Comparison of ENCODE assay signal across 9 cellular contexts in genomic region chr1:59061876-59062275, GRCh38.
DNase-seq lines count a peak whose midpoint lies in the region; ATAC-seq, FAIRE-seq and TF ChIP-seq lines count a peak whose summit lies in the region.
"Had no signal": no experiment of that assay in that cellular context is flagged by ENCODE, and none has a peak within 500 bp of the region (broad histone marks: within the 10 kb centered on the region; RNA-seq: fewer than 3 reads in every experiment).

No MANE protein-coding gene starts in this region.

- H3K9me3 ChIP-seq in adrenal gland (replicated peaks in 1 of 3) = no peaks in the 10 kb centered on the region
- no peaks in the 10 kb centered on the region for H3K9me3 ChIP-seq in right atrium auricular region
- no peaks in the 10 kb centered on the region for H3K9me3 ChIP-seq in skeletal muscle tissue (ENCODE audit: control insufficient read depth in 3 of 3, low read length in 3 of 3)

- intact Hi-C loops in adrenal gland (cut with DNase I) = no loop called here

- H3K36me3 ChIP-seq in adrenal gland (replicated peaks in 1 of 2) = no peaks in the 10 kb centered on the region
- H3K36me3 ChIP-seq in right atrium auricular region = no peaks in the 10 kb centered on the region
- H3K36me3 ChIP-seq in skeletal muscle tissue (ENCODE audit: control insufficient read depth in 3 of 3, insufficient read depth in 3 of 3, low read length in 3 of 3) = no peaks in the 10 kb centered on the region

- 57 to 70% (median 59%) methylated on average over 2 of the region's 2 CpGs for WGBS in adrenal gland, 4 donors

- H3K4me1 Mint-ChIP-seq in activated T-helper 17 cell treated with anti-CD3 and anti-CD28 coated beads, Interleukin-2, amount 50 U/mL, for 72 hours = peaks cover 4% of the 10 kb centered on the region

- peak overlapping the region in 1 of 4 donors; percentile 45 for H3K4me3 ChIP-seq in adrenal gland
- peak overlapping the region; percentile 4 to 35 for H3K4me3 ChIP-seq in right atrium auricular region
- peak overlapping the region; percentile 18 to 66 (median 59) for H3K4me3 ChIP-seq in skeletal muscle tissue (ENCODE audit: low read length in 3 of 3)

- H3K27ac ChIP-seq in adrenal gland = peak overlapping the region in 3 of 5 donors; percentile 18 to 81 (median 73)
- H3K27ac ChIP-seq in right atrium auricular region = peak overlapping the region; percentile 74 to 76
- H3K27ac ChIP-seq in skeletal muscle tissue (ENCODE audit: low read depth, low read length) = peak overlapping the region; percentile 62

- H3K4me1 ChIP-seq in adrenal gland (replicated peaks in 1 of 2) (peaks cover 0 to 31% of the 10 kb centered on the region in 2 donors), right atrium auricular region (peaks cover 0 to 32% of the 10 kb centered on the region in 2 donors), skeletal muscle tissue (ENCODE audit: control insufficient read depth in 3 of 3, insufficient read depth in 3 of 3, low read length in 3 of 3) (peaks cover 4 to 9% (median 7%) of the 10 kb centered on the region in 3 donors)

- ATAC-seq in activated T-helper 17 cell treated with anti-CD3 and anti-CD28 coated beads, Interleukin-2, amount 50 U/mL, for 72 hours (replicated peaks) = no peak
- ATAC-seq in HG02642 (IDR thresholded peaks at IDR 0.05; ENCODE audit: poor library complexity, unreplicated experiment) = no peak

- H3K36me3 Mint-ChIP-seq in activated T-helper 17 cell treated with anti-CD3 and anti-CD28 coated beads, Interleukin-2, amount 50 U/mL, for 72 hours (ENCODE audit: low read depth) = no peaks in the 10 kb centered on the region

- peak; percentile 43 to 60 for TF ChIP-seq POLR2A in adrenal gland (IDR thresholded peaks at IDR 0.05)

- DNase-seq in GM18507 (ENCODE audit: extremely low spot score, insufficient read length, low read depth) (no peak), adrenal gland (peak; percentile 33 to 79 (median 62)), right atrium auricular region (ENCODE audit: low spot score) (peak; percentile 89), iPS-NIHi7 (ENCODE audit: extremely low spot score) (no peak), 8988T (no peak)

- no peak for TF ChIP-seq CTCF in adrenal gland (IDR thresholded peaks at IDR 0.05)
- TF ChIP-seq CTCF in right atrium auricular region (IDR thresholded peaks at IDR 0.05) = no peak

- H3K27me3 Mint-ChIP-seq in activated T-helper 17 cell treated with anti-CD3 and anti-CD28 coated beads, Interleukin-2, amount 50 U/mL, for 72 hours = no peaks in the 10 kb centered on the region

- no peak overlapping the region for H3K27ac Mint-ChIP-seq in activated T-helper 17 cell treated with anti-CD3 and anti-CD28 coated beads, Interleukin-2, amount 50 U/mL, for 72 hours

- no peaks in the 10 kb centered on the region for H3K9me3 Mint-ChIP-seq in activated T-helper 17 cell treated with anti-CD3 and anti-CD28 coated beads, Interleukin-2, amount 50 U/mL, for 72 hours

- FAIRE-seq in GM18507 (lab: Jason Lieb, UNC) = peak; percentile 38
- FAIRE-seq: TTC549 had no signal

- H3K4me3 Mint-ChIP-seq in activated T-helper 17 cell treated with anti-CD3 and anti-CD28 coated beads, Interleukin-2, amount 50 U/mL, for 72 hours = no peak overlapping the region

- peak overlapping the region; percentile 24 to 47 (median 40) for H3K9ac ChIP-seq in skeletal muscle tissue (ENCODE audit: low read depth in 1 of 3, low read length in 3 of 3)

- H3K27me3 ChIP-seq in adrenal gland (no peaks in the 10 kb centered on the region), right atrium auricular region (no peaks in the 10 kb centered on the region), skeletal muscle tissue (ENCODE audit: control insufficient read depth in 3 of 3, insufficient read depth in 3 of 3, low read length in 3 of 3) (no peaks in the 10 kb centered on the region)

Comparison
In these comparisons a context has a peak if more than half of its experiments do, and no peak if none do; other contexts are left out.
1. DNase-seq: peak in adrenal gland (7 of 7) and right atrium auricular region (single experiment); none in GM18507 (single experiment), iPS-NIHi7 (single experiment) and 8988T (single experiment).
2. Peak in every context shown above with its lines, with median percentiles within 50 percentile points of each other: H3K27ac ChIP-seq.